In genomic region chr7:34354906-34355305, GRCh38 we compare ENCODE assay signal across 1 cellular context.
TF ChIP-seq lines count a peak whose summit lies in the region.

No MANE protein-coding gene starts in this region.

TF ChIP-seq in SK-N-SH treated with all-trans-retinoic acid at 6 μM for 48 hours, 23 proteins besides CTCF, POLR2A, EP300 and RAD21 (continued from another document):
- TF ChIP-seq ISL1 (CRISPR knock-in tag; IDR thresholded peaks at IDR 0.05) (no peak), SNAI2 (CRISPR knock-in tag; IDR thresholded peaks at IDR 0.05) (no peak)
- TF ChIP-seq, protein P1, sequence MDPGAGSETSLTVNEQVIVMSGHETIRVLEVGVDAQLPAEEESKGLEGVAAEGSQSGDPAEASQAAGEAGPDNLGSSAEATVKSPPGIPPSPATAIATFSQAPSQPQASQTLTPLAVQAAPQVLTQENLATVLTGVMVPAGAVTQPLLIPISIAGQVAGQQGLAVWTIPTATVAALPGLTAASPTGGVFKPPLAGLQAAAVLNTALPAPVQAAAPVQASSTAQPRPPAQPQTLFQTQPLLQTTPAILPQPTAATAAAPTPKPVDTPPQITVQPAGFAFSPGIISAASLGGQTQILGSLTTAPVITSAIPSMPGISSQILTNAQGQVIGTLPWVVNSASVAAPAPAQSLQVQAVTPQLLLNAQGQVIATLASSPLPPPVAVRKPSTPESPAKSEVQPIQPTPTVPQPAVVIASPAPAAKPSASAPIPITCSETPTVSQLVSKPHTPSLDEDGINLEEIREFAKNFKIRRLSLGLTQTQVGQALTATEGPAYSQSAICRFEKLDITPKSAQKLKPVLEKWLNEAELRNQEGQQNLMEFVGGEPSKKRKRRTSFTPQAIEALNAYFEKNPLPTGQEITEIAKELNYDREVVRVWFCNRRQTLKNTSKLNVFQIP (CRISPR knock-in tag; IDR thresholded peaks at IDR 0.05; ENCODE audit: borderline replicate concordance, low read depth), result no peak
